ENCODE assay signal across 30 cellular contexts in genomic region chr17:5264930-5265329, GRCh38. TPM values are rescaled to one million over a fixed set of nuclear protein-coding genes. Genes with fewer than 3 reads are reported as not detected.
"Had no signal": no experiment of that assay in that cellular context is flagged by ENCODE, and none has a peak within 500 bp of the region (broad histone marks: within the 10 kb centered on the region; RNA-seq: fewer than 3 reads in every experiment).

No MANE protein-coding gene starts in this region.

- H3K27ac Mint-ChIP-seq: activated CD4-positive, alpha-beta memory T cell treated with anti-CD3 and anti-CD28 coated beads, Interleukin-2, amount 10 ng/mL, durations not matched to agents 7 days and 5 days; activated CD4-positive, alpha-beta T cell treated with anti-CD3 and anti-CD28 coated beads, Interleukin-2, amount 10 ng/mL, durations not matched to agents 7 days and 5 days; activated naive CD8-positive, alpha-beta T cell treated with anti-CD3 and anti-CD28 coated beads, Interleukin-2, amount 50 U/mL, for 24 hours; activated T-helper 17 cell treated with anti-CD3 and anti-CD28 coated beads, Interleukin-2, amount 50 U/mL, for 72 hours; effector memory CD8-positive, alpha-beta T cell; mesothelial cell of epicardium; naive thymus-derived CD4-positive, alpha-beta T cell; T-helper 17 cell; WTC11 had no signal

- DNase-seq: activated CD4-positive, alpha-beta memory T cell treated with anti-CD3 and anti-CD28 coated beads, Interleukin-2, amount 10 ng/mL, durations not matched to agents 7 days and 5 days; activated CD4-positive, alpha-beta T cell treated with anti-CD3 and anti-CD28 coated beads for 1 hour; activated CD4-positive, alpha-beta T cell treated with anti-CD3 and anti-CD28 coated beads, Interleukin-2, amount 10 ng/mL, durations not matched to agents 7 days and 5 days; activated gamma-delta T cell treated with Interleukin-2 at 50 U/mL for 16 hours; activated naive CD4-positive, alpha-beta T cell treated with anti-CD3 and anti-CD28 coated beads, Interleukin-2, amount 50 U/mL, for 16 hours; activated naive CD8-positive, alpha-beta T cell treated with anti-CD3 and anti-CD28 coated beads, Interleukin-2, amount 50 U/mL, for 24 hours; activated T-cell treated with anti-CD3 and anti-CD28 coated beads, Interleukin-2, amount 50 U/mL, for 4 hours; amygdala; cortex of kidney; effector memory CD8-positive, alpha-beta T cell; erythroblast; gastrocnemius medialis; hippocampal formation; left cardiac atrium; mammary epithelial cell; naive thymus-derived CD4-positive, alpha-beta T cell; nucleus accumbens; psoas muscle; spleen; stimulated activated naive CD4-positive, alpha-beta T cell; T-helper 17 cell; T1000 had no signal

- ATAC-seq: activated naive CD8-positive, alpha-beta T cell treated with anti-CD3 and anti-CD28 coated beads, Interleukin-2, amount 50 U/mL, for 24 hours; activated T-cell treated with anti-CD3 and anti-CD28 coated beads, Interleukin-2, amount 50 U/mL, for 4 hours; activated T-helper 17 cell treated with anti-CD3 and anti-CD28 coated beads, Interleukin-2, amount 50 U/mL, for 72 hours; effector memory CD8-positive, alpha-beta T cell; gastrocnemius medialis; left cardiac atrium; naive thymus-derived CD4-positive, alpha-beta T cell; psoas muscle; T-helper 17 cell; WTC11 had no signal

- H3K36me3 ChIP-seq: gastrocnemius medialis, spleen, suprapubic skin, tibial nerve had no signal

- H3K4me3 Mint-ChIP-seq: activated CD4-positive, alpha-beta memory T cell treated with anti-CD3 and anti-CD28 coated beads, Interleukin-2, amount 10 ng/mL, durations not matched to agents 7 days and 5 days; activated CD4-positive, alpha-beta T cell treated with anti-CD3 and anti-CD28 coated beads, Interleukin-2, amount 10 ng/mL, durations not matched to agents 7 days and 5 days; activated naive CD8-positive, alpha-beta T cell treated with anti-CD3 and anti-CD28 coated beads, Interleukin-2, amount 50 U/mL, for 24 hours; activated T-cell treated with anti-CD3 and anti-CD28 coated beads, Interleukin-2, amount 50 U/mL, for 4 hours; activated T-helper 17 cell treated with anti-CD3 and anti-CD28 coated beads, Interleukin-2, amount 50 U/mL, for 72 hours; effector memory CD8-positive, alpha-beta T cell; mesothelial cell of epicardium; naive thymus-derived CD4-positive, alpha-beta T cell; neural crest cell; T-helper 17 cell; WTC11 had no signal

- H3K9me3 ChIP-seq: gastrocnemius medialis, psoas muscle, spleen, suprapubic skin had no signal

- H3K36me3 Mint-ChIP-seq: mesothelial cell of epicardium; naive thymus-derived CD4-positive, alpha-beta T cell; WTC11 had no signal

- H3K4me3 ChIP-seq: gastrocnemius medialis, psoas muscle, spleen, suprapubic skin, tibial nerve had no signal

- H3K27me3 ChIP-seq: gastrocnemius medialis, spleen, suprapubic skin, tibial nerve had no signal

- H3K79me2 ChIP-seq: parathyroid adenoma had no signal

- H2AFZ ChIP-seq: parathyroid adenoma had no signal

- H3K4me1 ChIP-seq: gastrocnemius medialis, parathyroid adenoma, psoas muscle, spleen, suprapubic skin, tibial nerve had no signal

- H3K4me1 Mint-ChIP-seq: activated CD4-positive, alpha-beta memory T cell treated with anti-CD3 and anti-CD28 coated beads, Interleukin-2, amount 10 ng/mL, durations not matched to agents 7 days and 5 days; activated CD4-positive, alpha-beta T cell treated with anti-CD3 and anti-CD28 coated beads, Interleukin-2, amount 10 ng/mL, durations not matched to agents 7 days and 5 days; activated naive CD8-positive, alpha-beta T cell treated with anti-CD3 and anti-CD28 coated beads, Interleukin-2, amount 50 U/mL, for 24 hours; activated T-helper 17 cell treated with anti-CD3 and anti-CD28 coated beads, Interleukin-2, amount 50 U/mL, for 72 hours; mesothelial cell of epicardium; WTC11 had no signal

- H3K9ac ChIP-seq: parathyroid adenoma had no signal

- H3K9me3 Mint-ChIP-seq: activated CD4-positive, alpha-beta memory T cell treated with anti-CD3 and anti-CD28 coated beads, Interleukin-2, amount 10 ng/mL, durations not matched to agents 7 days and 5 days; activated CD4-positive, alpha-beta T cell treated with anti-CD3 and anti-CD28 coated beads, Interleukin-2, amount 10 ng/mL, durations not matched to agents 7 days and 5 days; activated naive CD8-positive, alpha-beta T cell treated with anti-CD3 and anti-CD28 coated beads, Interleukin-2, amount 50 U/mL, for 24 hours; activated T-cell treated with anti-CD3 and anti-CD28 coated beads, Interleukin-2, amount 50 U/mL, for 4 hours; activated T-helper 17 cell treated with anti-CD3 and anti-CD28 coated beads, Interleukin-2, amount 50 U/mL, for 72 hours; effector memory CD8-positive, alpha-beta T cell; neural crest cell had no signal

- H3K27me3 Mint-ChIP-seq: activated CD4-positive, alpha-beta memory T cell treated with anti-CD3 and anti-CD28 coated beads, Interleukin-2, amount 10 ng/mL, durations not matched to agents 7 days and 5 days; activated CD4-positive, alpha-beta T cell treated with anti-CD3 and anti-CD28 coated beads, Interleukin-2, amount 10 ng/mL, durations not matched to agents 7 days and 5 days; activated naive CD8-positive, alpha-beta T cell treated with anti-CD3 and anti-CD28 coated beads, Interleukin-2, amount 50 U/mL, for 24 hours; activated T-helper 17 cell treated with anti-CD3 and anti-CD28 coated beads, Interleukin-2, amount 50 U/mL, for 72 hours; effector memory CD8-positive, alpha-beta T cell; naive thymus-derived CD4-positive, alpha-beta T cell; T-helper 17 cell had no signal

RNA-seq across cellular contexts. Expression of gene SCIMP, which starts 30.3 kb away (rescaled TPM):
- total RNA-seq: activated CD4-positive, alpha-beta memory T cell treated with anti-CD3 and anti-CD28 coated beads, Interleukin-2, amount 10 ng/mL, durations not matched to agents 7 days and 5 days; activated CD4-positive, alpha-beta T cell treated with anti-CD3 and anti-CD28 coated beads, Interleukin-2, amount 10 ng/mL, durations not matched to agents 7 days and 5 days; activated T-helper 17 cell treated with anti-CD3 and anti-CD28 coated beads, Interleukin-2, amount 50 U/mL, for 72 hours; chondrocyte; mammary epithelial cell; mesothelial cell of epicardium; neural crest cell; suprapubic skin; WTC11 had no signal
